13 cellular contexts compared by ENCODE assay signal in genomic region chr7:7662527-7662926, GRCh38. TPM values are rescaled to one million over a fixed set of nuclear protein-coding genes. Genes with fewer than 3 reads are reported as not detected.
DNase-seq lines count a peak whose midpoint lies in the region; ATAC-seq and TF ChIP-seq lines count a peak whose summit lies in the region.
"Had no signal": no experiment of that assay in that cellular context is flagged by ENCODE, and none has a peak within 500 bp of the region (broad histone marks: within the 10 kb centered on the region; RNA-seq: fewer than 3 reads in every experiment).

No MANE protein-coding gene starts in this region.

- H3K4me2 ChIP-seq in PC-9: no peak overlapping the region
- H3K4me2 ChIP-seq: BLaER1 had no signal

- H3K27me3 ChIP-seq in PC-9 (ENCODE audit: insufficient read depth, low read depth) (no peaks in the 10 kb centered on the region), endodermal cell (ENCODE audit: control insufficient read depth, insufficient read depth, low read length, poor library complexity, severe bottlenecking) (no peaks in the 10 kb centered on the region), psoas muscle (ENCODE audit: insufficient read depth in 3 of 3, low read length in 2 of 3) (no peaks in the 10 kb centered on the region), aorta (ENCODE audit: control insufficient read depth in 1 of 2, insufficient read depth in 2 of 2, low read length in 1 of 2) (no peaks in the 10 kb centered on the region)
- H3K27me3 ChIP-seq: BLaER1 had no signal

- DNase-seq in activated CD4-positive, alpha-beta T cell treated with anti-CD3 and anti-CD28 coated beads, Interleukin-2, amount 10 ng/mL, durations not matched to agents 24 days and 14 days: peak; percentile 43
- no peak for DNase-seq in activated CD4-positive, alpha-beta T cell treated with anti-CD3 and anti-CD28 coated beads for 48 hours
- DNase-seq in PC-9: peak in 1 of 2 experiments; percentile 7
- DNase-seq in endodermal cell: peak; percentile 78
- no peak for DNase-seq in psoas muscle
- DNase-seq in aorta: no peak
- DNase-seq in SIG-M5 treated with dmso at 0.1 percent for 504 hours (lab: John Stamatoyannopoulos, UW; ENCODE audit: unreplicated experiment): no peak
- DNase-seq: NCI-H2171 treated with DMSO at 0.1 percent for 48 hours had no signal

- H2AFZ ChIP-seq in PC-9: no peak overlapping the region

- no peak overlapping the region for H3K27ac ChIP-seq in PC-9
- no peak overlapping the region for H3K27ac ChIP-seq in endodermal cell (ENCODE audit: low read depth, low read length)
- H3K27ac ChIP-seq in psoas muscle: no peak overlapping the region
- no peak overlapping the region for H3K27ac ChIP-seq in aorta (ENCODE audit: low read depth in 1 of 2, low read length in 2 of 2)
- H3K27ac ChIP-seq: BLaER1 had no signal

- H3K9me3 ChIP-seq in PC-9 (ENCODE audit: insufficient read depth, low read depth) (no peaks in the 10 kb centered on the region), endodermal cell (ENCODE audit: control insufficient read depth, low read length) (peaks cover 3% of the 10 kb centered on the region), psoas muscle (peaks cover 5% of the 10 kb centered on the region), aorta (ENCODE audit: control insufficient read depth, low read length) (no peaks in the 10 kb centered on the region)

- no peaks in the 10 kb centered on the region for H3F3A ChIP-seq in PC-9 (ENCODE audit: insufficient read depth, low read depth)

- peaks cover 23% of the 10 kb centered on the region for H3K36me3 Mint-ChIP-seq in activated CD4-positive, alpha-beta T cell treated with anti-CD3 and anti-CD28 coated beads, Interleukin-2, amount 10 ng/mL, durations not matched to agents 24 days and 14 days (ENCODE audit: low read depth)
- peaks cover 6% of the 10 kb centered on the region for H3K36me3 Mint-ChIP-seq in endodermal cell (ENCODE audit: low read depth)

- peaks cover 25% of the 10 kb centered on the region for H3K79me2 ChIP-seq in PC-9 (ENCODE audit: low read depth)

- CTCF ChIA-PET in PC-9 (lab: Charles Lee): interaction anchor here (0.7 kb wide), 1 partner anchor 635 kb away, joined by 3 read pairs; no protein-coding TSS in a partner anchor

- H3K4me1 ChIP-seq in PC-9 (replicated peaks; ENCODE audit: insufficient read depth) (no peaks in the 10 kb centered on the region), endodermal cell (ENCODE audit: control insufficient read depth, insufficient read depth, low read length) (no peaks in the 10 kb centered on the region), psoas muscle (no peaks in the 10 kb centered on the region), aorta (ENCODE audit: control insufficient read depth in 1 of 2, insufficient read depth in 2 of 2, low read length in 2 of 2) (no peaks in the 10 kb centered on the region)
- H3K4me1 ChIP-seq: BLaER1 had no signal

- H3K36me3 ChIP-seq in PC-9 (ENCODE audit: low read depth): no peaks in the 10 kb centered on the region
- H3K36me3 ChIP-seq in endodermal cell (ENCODE audit: control insufficient read depth, insufficient read depth, low read length): no peaks in the 10 kb centered on the region
- H3K36me3 ChIP-seq in psoas muscle (ENCODE audit: insufficient read depth in 1 of 2, low read depth in 1 of 2): no peaks in the 10 kb centered on the region
- no peaks in the 10 kb centered on the region for H3K36me3 ChIP-seq in aorta (ENCODE audit: control insufficient read depth in 1 of 2, insufficient read depth in 2 of 2, low read length in 1 of 2)
- H3K36me3 ChIP-seq: BLaER1 had no signal

- H3K27me3 Mint-ChIP-seq in activated CD4-positive, alpha-beta T cell treated with anti-CD3 and anti-CD28 coated beads, Interleukin-2, amount 10 ng/mL, durations not matched to agents 24 days and 14 days: no peaks in the 10 kb centered on the region
- no peaks in the 10 kb centered on the region for H3K27me3 Mint-ChIP-seq in endodermal cell (ENCODE audit: insufficient read depth)

- TF ChIP-seq CTCF in PC-9 (conservative IDR thresholded peaks at IDR 0.05) (peak; percentile 56), endodermal cell (conservative IDR thresholded peaks at IDR 0.05) (peak; percentile 80), psoas muscle (IDR thresholded peaks at IDR 0.05) (peak; percentile 20)

- no TSS peak for BruUV-seq in PC-9 (replicated peaks; lab: Mats Ljungman, UMichigan)

- no peaks in the 10 kb centered on the region for H4K20me1 ChIP-seq in PC-9 (ENCODE audit: insufficient read depth)
- H4K20me1 ChIP-seq: BLaER1 had no signal

- intact Hi-C loops in activated CD4-positive, alpha-beta T cell treated with anti-CD3 and anti-CD28 coated beads, Interleukin-2, amount 10 ng/mL, durations not matched to agents 24 days and 14 days (cut with micrococcal nuclease): no loop called here
- intact Hi-C loops in PC-9 (cut with micrococcal nuclease; ENCODE audit: unreplicated experiment): loop anchor here (1.0 to 5.0 kb wide), 2 partner anchors 528 to 555 kb away; no protein-coding TSS in a partner anchor
- intact Hi-C loops in psoas muscle (cut with DNase I): no loop called here
- intact Hi-C loops in aorta (cut with DNase I): no loop called here

- peaks cover 7% of the 10 kb centered on the region for H3K9me3 Mint-ChIP-seq in activated CD4-positive, alpha-beta T cell treated with anti-CD3 and anti-CD28 coated beads, Interleukin-2, amount 10 ng/mL, durations not matched to agents 24 days and 14 days
- peaks cover 11% of the 10 kb centered on the region for H3K9me3 Mint-ChIP-seq in endodermal cell

- ATAC-seq in psoas muscle: peak in 1 of 4 donors; percentile 27
- ATAC-seq in aorta (ENCODE audit: low FRiP score): no peak
- ATAC-seq in HG03108 (IDR thresholded peaks at IDR 0.05; ENCODE audit: unreplicated experiment): no peak

- no peak overlapping the region for H3K4me3 ChIP-seq in PC-9
- no peak overlapping the region for H3K4me3 ChIP-seq in endodermal cell (ENCODE audit: low read length)
- no peak overlapping the region for H3K4me3 ChIP-seq in psoas muscle
- no peak overlapping the region for H3K4me3 ChIP-seq in aorta (ENCODE audit: low read length in 2 of 2)
- H3K4me3 ChIP-seq: BLaER1, lung had no signal

- WGBS in endodermal cell (ENCODE audit: insufficient coverage in 1 of 2, insufficient read length in 1 of 2), 2 experiments: 73 to 76% methylated on average over 2 to 6 of the region's 6 CpGs
- 83 to 87% (median 87%) methylated on average over 6 of the region's 6 CpGs for WGBS in psoas muscle, 3 donors
- 92 to 94% methylated on average over 6 of the region's 6 CpGs for WGBS in aorta, 2 donors

- H3K9ac ChIP-seq in endodermal cell (ENCODE audit: extremely low read depth, low read length, poor library complexity, severe bottlenecking): no peak overlapping the region
- H3K9ac ChIP-seq: BLaER1 had no signal

- no peak overlapping the region for H3K4me3 Mint-ChIP-seq in activated CD4-positive, alpha-beta T cell treated with anti-CD3 and anti-CD28 coated beads, Interleukin-2, amount 10 ng/mL, durations not matched to agents 24 days and 14 days
- H3K4me3 Mint-ChIP-seq in endodermal cell: no peak overlapping the region
- H3K4me3 Mint-ChIP-seq: activated T-helper 1 cell treated with anti-CD3 and anti-CD28 coated beads, Interleukin-12 subunit alpha, Interleukin-12 subunit beta, Interleukin-2, Interleukin-4 antibody, amounts not matched to agents 30 ng/mL and 10 ng/mL and 1 ng/mL, durations not matched to agents 14 hours and 24 hours and 36 hours; T-helper 1 cell treated with Interleukin-12 subunit alpha and Interleukin-12 subunit beta and Interleukin-4 antibody, amounts not matched to agents 30 μg/mL and 1 μg/mL, for 36 hours had no signal

- H3K27ac Mint-ChIP-seq in activated CD4-positive, alpha-beta T cell treated with anti-CD3 and anti-CD28 coated beads, Interleukin-2, amount 10 ng/mL, durations not matched to agents 24 days and 14 days: no peak overlapping the region
- H3K27ac Mint-ChIP-seq in endodermal cell: no peak overlapping the region
- H3K27ac Mint-ChIP-seq: activated T-helper 1 cell treated with anti-CD3 and anti-CD28 coated beads, Interleukin-12 subunit alpha, Interleukin-12 subunit beta, Interleukin-2, Interleukin-4 antibody, amounts not matched to agents 30 ng/mL and 10 ng/mL and 1 ng/mL, durations not matched to agents 14 hours and 24 hours and 36 hours; T-helper 1 cell treated with Interleukin-12 subunit alpha and Interleukin-12 subunit beta and Interleukin-4 antibody, amounts not matched to agents 30 μg/mL and 1 μg/mL, for 36 hours had no signal

- no peaks in the 10 kb centered on the region for H3K9me2 ChIP-seq in PC-9 (ENCODE audit: insufficient read depth)

- peaks cover 5% of the 10 kb centered on the region for H3K4me1 Mint-ChIP-seq in activated CD4-positive, alpha-beta T cell treated with anti-CD3 and anti-CD28 coated beads, Interleukin-2, amount 10 ng/mL, durations not matched to agents 24 days and 14 days
- peaks cover 14% of the 10 kb centered on the region for H3K4me1 Mint-ChIP-seq in endodermal cell

- POLR2A ChIA-PET in PC-9 (lab: Charles Lee; ENCODE audit: unreplicated experiment): interaction anchor here (0.7 kb wide), 1 partner anchor 1700 kb away, joined by 3 read pairs; no protein-coding TSS in a partner anchor

RNA-seq across cellular contexts. Expression of gene UMAD1, which starts 22.0 kb away (rescaled TPM):
- total RNA-seq in activated CD4-positive, alpha-beta T cell treated with anti-CD3 and anti-CD28 coated beads, Interleukin-2, amount 10 ng/mL, durations not matched to agents 24 days and 14 days: 11.8 and 12.4 TPM in 2 replicates
- total RNA-seq in PC-9 (2021) (15.5 and 20.5 TPM in 2 replicates), endodermal cell (10 to 100 TPM in 1 of 2 donors, 1 to 10 TPM in 1; 9.7 to 10.3 TPM), psoas muscle (10 to 100 TPM; 10.1 to 18.3 (median 14.1) TPM), aorta (10 to 100 TPM; 14.5 to 18.9 TPM)
- polyA plus RNA-seq in endodermal cell (2013, experiment 1 of 2): 13.6 TPM
- polyA plus RNA-seq in endodermal cell (2013, experiment 2 of 2): 12.0 TPM
- polyA plus RNA-seq in psoas muscle (10 to 100 TPM in 1 of 3 donors, 1 to 10 TPM in 2; 6.2 to 19.1 (median 9.4) TPM), aorta (10 to 100 TPM; 11.8 to 16.5 TPM)

RNA-seq across cellular contexts. Expression of gene RPA3, which starts 55.9 kb away (rescaled TPM):
- total RNA-seq in activated CD4-positive, alpha-beta T cell treated with anti-CD3 and anti-CD28 coated beads, Interleukin-2, amount 10 ng/mL, durations not matched to agents 24 days and 14 days: 93.0 and 113 TPM in 2 replicates
- total RNA-seq in PC-9 (2021) (147 and 166 TPM in 2 replicates), endodermal cell (10 to 100 TPM; 65.5 to 97.8 TPM), psoas muscle (10 to 100 TPM; 13.1 to 18.9 (median 14.5) TPM), aorta (10 to 100 TPM; 15.4 to 15.6 TPM)
- 81.6 TPM for polyA plus RNA-seq in endodermal cell (2013, experiment 1 of 2)
- polyA plus RNA-seq in endodermal cell (2013, experiment 2 of 2): 76.3 TPM
- polyA plus RNA-seq in psoas muscle (10 to 100 TPM; 10.8 to 24.8 (median 13.3) TPM), aorta (10 to 100 TPM; 20.4 to 31.7 TPM)

Comparison
In these comparisons a context has a peak if more than half of its experiments do, and no peak if none do; other contexts are left out.
1. DNase-seq: peak in activated CD4-positive, alpha-beta T cell treated with anti-CD3 and anti-CD28 coated beads, Interleukin-2, amount 10 ng/mL, durations not matched to agents 24 days and 14 days (single experiment) and endodermal cell (single experiment); none in activated CD4-positive, alpha-beta T cell treated with anti-CD3 and anti-CD28 coated beads for 48 hours (single experiment), psoas muscle (0 of 2), aorta (0 of 2) and SIG-M5 treated with dmso at 0.1 percent for 504 hours (single experiment).
2. CTCF ChIP-seq: peak in every context shown above with its lines; median percentile 80 in endodermal cell; 56 in PC-9; 20 in psoas muscle.